Comparison of ENCODE assay signal across 20 cellular contexts in genomic region chr9:133733421-133734250, GRCh38. TPM values are rescaled to one million over a fixed set of nuclear protein-coding genes. Genes with fewer than 3 reads are reported as not detected.
DNase-seq lines count a peak whose midpoint lies in the region; ATAC-seq and TF ChIP-seq lines count a peak whose summit lies in the region.
"Had no signal": no experiment of that assay in that cellular context is flagged by ENCODE, and none has a peak within 500 bp of the region (broad histone marks: within the 10 kb centered on the region; RNA-seq: fewer than 3 reads in every experiment).

No MANE protein-coding gene starts in this region.

- H3K36me3 Mint-ChIP-seq in HFFc6 (ENCODE audit: low read depth): no peaks in the 10 kb centered on the region
- H3K36me3 Mint-ChIP-seq: CD4-positive, alpha-beta memory T cell; immature natural killer cell had no signal

- H3K4me1 Mint-ChIP-seq in HFFc6 (ENCODE audit: low read depth): no peaks in the 10 kb centered on the region

- intact Hi-C loops in posterior vena cava (cut with DNase I): no loop called here

- peaks cover 11% of the 10 kb centered on the region for H3K27me3 Mint-ChIP-seq in HFFc6 (ENCODE audit: insufficient read depth)

- no peaks in the 10 kb centered on the region for H3K9me3 Mint-ChIP-seq in HFFc6
- H3K9me3 Mint-ChIP-seq: CD4-positive, alpha-beta memory T cell; immature natural killer cell had no signal

- no peak for TF ChIP-seq CTCF in GM13976 (IDR thresholded peaks at IDR 0.05; ENCODE audit: borderline replicate concordance, control extremely low read depth, extremely low read depth, insufficient read depth, missing control alignments)
- TF ChIP-seq CTCF in HFFc6 (IDR thresholded peaks at IDR 0.05): no peak

- no peak overlapping the region for H3K4me3 ChIP-seq in BLaER1
- H3K4me3 ChIP-seq: GM12878, mucosa of descending colon, right atrium auricular region, SK-N-MC had no signal

- in situ Hi-C loops in GM13976 (cut with MboI; ENCODE audit: low sequenced_read_pairs, unreplicated experiment): loop anchor here (25.0 kb wide), 1 partner anchor 196 kb away; the partner anchor contains the start of gene ADAMTSL2

- no peak overlapping the region for H3K27ac ChIP-seq in BLaER1
- H3K27ac ChIP-seq: KMS-11, right atrium auricular region, SK-N-MC, WERI-Rb-1 had no signal

- no peaks in the 10 kb centered on the region for H3K36me3 ChIP-seq in BLaER1
- H3K36me3 ChIP-seq: right atrium auricular region, WERI-Rb-1 had no signal

- H3K27ac Mint-ChIP-seq in HFFc6: no peak overlapping the region
- H3K27ac Mint-ChIP-seq: CD4-positive, alpha-beta memory T cell; immature natural killer cell had no signal

- ATAC-seq in GM18498 (IDR thresholded peaks at IDR 0.05; ENCODE audit: unreplicated experiment): no peak
- ATAC-seq: GM12878, mucosa of descending colon had no signal

- H3K9me3 ChIP-seq in BLaER1: no peaks in the 10 kb centered on the region
- H3K9me3 ChIP-seq: mucosa of descending colon, right atrium auricular region had no signal

- H3K27me3 ChIP-seq in BLaER1: no peaks in the 10 kb centered on the region
- H3K27me3 ChIP-seq: right atrium auricular region had no signal

- H4K20me1 ChIP-seq in BLaER1: peaks cover 44% of the 10 kb centered on the region

- H3K9ac ChIP-seq in BLaER1: no peak overlapping the region
- H3K9ac ChIP-seq: KMS-11 had no signal

- DNase-seq in GM13976 (ENCODE audit: low spot score) (peak; percentile 57), iPS-NIHi11 (ENCODE audit: low spot score) (peak; percentile 20), posterior vena cava (ENCODE audit: low spot score) (peak; percentile 78), pons (ENCODE audit: low spot score) (no peak), HFFc6 (no peak)
- DNase-seq: activated CD4-positive, alpha-beta T cell treated with anti-CD3 and anti-CD28 coated beads, Interleukin-2, amount 50 U/mL, for 1 hour; activated gamma-delta T cell; CD4-positive, alpha-beta memory T cell; DMS79 treated with DMSO at 0.1 percent for 48 hours; immature natural killer cell; NCI-H526 treated with DMSO at 0.1 percent for 48 hours; stimulated activated CD4-positive, alpha-beta T cell treated with anti-CD3 and anti-CD28 coated beads, Interleukin-15, amount 100 ng/mL, for 24 hours; WERI-Rb-1 had no signal

- H3K4me3 Mint-ChIP-seq in HFFc6: no peak overlapping the region
- H3K4me3 Mint-ChIP-seq: CD4-positive, alpha-beta memory T cell; immature natural killer cell had no signal

- peak overlapping the region; percentile 100 for H3K4me2 ChIP-seq in BLaER1
- H3K4me2 ChIP-seq: KMS-11 had no signal

- H3K4me1 ChIP-seq in BLaER1: peaks cover 66% of the 10 kb centered on the region

RNA-seq across cellular contexts. Expression of gene SARDH, which starts 4.5 kb away (rescaled TPM):
- total RNA-seq in posterior vena cava: 1 to 10 TPM in 1 of 2 donors, under 1 TPM in 1; 0.62 to 1.8 TPM
- total RNA-seq in HFFc6 (2021; fragmentation: NEBNext Ultra II Directional; extraction: Animal tissue kit (Norgen Biotek cat#: 25700)): 1 to 10 TPM in 4 of 6 experiments, under 1 TPM in 2; 0.24 to 5.1 (median 4.1) TPM

Comparison
In these comparisons a context has a peak if more than half of its experiments do, and no peak if none do; other contexts are left out.
1. DNase-seq: peak in GM13976 (single experiment), iPS-NIHi11 (single experiment) and posterior vena cava (single experiment); none in pons (single experiment) and HFFc6 (single experiment).